Comparison of ENCODE assay signal across 1 cellular context in genomic region chr1:54052934-54053744, GRCh38.
TF ChIP-seq lines count a peak whose summit lies in the region.

Gene TCEANC2, plus strand, starts transcription at chr1:54053608. Its CDS starts 815 bp downstream, at chr1:54054423.
Gene TMEM59, minus strand, starts transcription at chr1:54053204. Its CDS starts 16 bp downstream, at chr1:54053188.

TF ChIP-seq in GM12878, 131 proteins besides CTCF, POLR2A, EP300 and RAD21 (continued from another document and continues in another):
- TF ChIP-seq E2F8 (IDR thresholded peaks at IDR 0.05; ENCODE audit: low read depth, partially characterized antibody) = no peak
- TF ChIP-seq FOS (IDR thresholded peaks at IDR 0.05; ENCODE audit: borderline replicate concordance, extremely low read depth, insufficient read length) = no peak
- TF ChIP-seq NR2C1 (IDR thresholded peaks at IDR 0.05) = peak; percentile 83
- no peak for TF ChIP-seq EED (IDR thresholded peaks at IDR 0.05; ENCODE audit: low read depth)
- TF ChIP-seq E2F4 (IDR thresholded peaks at IDR 0.05; ENCODE audit: low read depth, low read length) = peak; percentile 44; the same call in 1 of the 2 replicates
- no peak for TF ChIP-seq PAX8 (IDR thresholded peaks at IDR 0.05)
- TF ChIP-seq SMARCA5 (IDR thresholded peaks at IDR 0.05) = no peak
- TF ChIP-seq NFYA (IDR thresholded peaks at IDR 0.05; ENCODE audit: borderline replicate concordance, low read depth, low read length) = no peak
- peak in 1 of 2 experiments; percentile 49; a peak in 1 of 4 replicates for TF ChIP-seq ETV6 (conservative IDR thresholded peaks at IDR 0.05 in 1 of 2, IDR thresholded peaks at IDR 0.05 in 1 of 2; ENCODE audit: borderline replicate concordance in 1 of 2, low read depth in 1 of 2)
- TF ChIP-seq HCFC1 (IDR thresholded peaks at IDR 0.05; ENCODE audit: low read length) = peak; percentile 99
- TF ChIP-seq CREM (IDR thresholded peaks at IDR 0.05; ENCODE audit: low read depth) = peak; percentile 95
- no peak for TF ChIP-seq PAX5 (IDR thresholded peaks at IDR 0.05; ENCODE audit: borderline replicate concordance, low read depth, low read length)
- TF ChIP-seq ZNF687 (IDR thresholded peaks at IDR 0.05) = no peak
- peak; percentile 80 for TF ChIP-seq RELA (IDR thresholded peaks at IDR 0.05; ENCODE audit: borderline replicate concordance, partially characterized antibody)
- TF ChIP-seq RCOR1 (conservative IDR thresholded peaks at IDR 0.05; ENCODE audit: low read depth, low read length) = no peak
- no peak for TF ChIP-seq ZNF592 (IDR thresholded peaks at IDR 0.05)
- TF ChIP-seq KDM1A (IDR thresholded peaks at IDR 0.05; ENCODE audit: borderline replicate concordance) = no peak
- no peak for TF ChIP-seq CEBPB (IDR thresholded peaks at IDR 0.05; ENCODE audit: borderline replicate concordance in 1 of 2, low read depth in 2 of 2, low read length in 2 of 2)
- no peak; the same call in 1 of the 2 replicates for TF ChIP-seq ELK1 (IDR thresholded peaks at IDR 0.05; ENCODE audit: low read depth, low read length)
- TF ChIP-seq RUNX3 (IDR thresholded peaks at IDR 0.05; ENCODE audit: low read length) = peak; percentile 76
- TF ChIP-seq BRCA1 (IDR thresholded peaks at IDR 0.05; ENCODE audit: low read depth, low read length) = no peak
- peak; percentile 100 for TF ChIP-seq IKZF1 (conservative IDR thresholded peaks at IDR 0.05)
- no peak for TF ChIP-seq CEBPZ (IDR thresholded peaks at IDR 0.05; ENCODE audit: low read depth, low read length)
- no peak; the same call in 1 of the 2 replicates for TF ChIP-seq REST (IDR thresholded peaks at IDR 0.05; ENCODE audit: low read depth, low read length)
- 0 out of 2 replicates have a peak, but pooled peaks have one; percentile 12 for TF ChIP-seq DPF2 (IDR thresholded peaks at IDR 0.05)
- no peak for TF ChIP-seq WRNIP1 (IDR thresholded peaks at IDR 0.05; ENCODE audit: borderline replicate concordance, low read depth, low read length)
- TF ChIP-seq CHD2 (IDR thresholded peaks at IDR 0.05; ENCODE audit: borderline replicate concordance, low read depth, low read length) = peak; percentile 94
- TF ChIP-seq BACH1 (IDR thresholded peaks at IDR 0.05; ENCODE audit: borderline replicate concordance) = no peak; the same call in 1 of the 2 replicates
- TF ChIP-seq POU2F2 (IDR thresholded peaks at IDR 0.05; ENCODE audit: borderline replicate concordance, low read depth, low read length) = peak; percentile 28; the same call in 1 of the 3 replicates
- no peak for TF ChIP-seq CBX3 (IDR thresholded peaks at IDR 0.05; ENCODE audit: borderline replicate concordance, low read depth)
